Comparison of ENCODE assay signal across 13 cellular contexts in the genomic region with DNA sequence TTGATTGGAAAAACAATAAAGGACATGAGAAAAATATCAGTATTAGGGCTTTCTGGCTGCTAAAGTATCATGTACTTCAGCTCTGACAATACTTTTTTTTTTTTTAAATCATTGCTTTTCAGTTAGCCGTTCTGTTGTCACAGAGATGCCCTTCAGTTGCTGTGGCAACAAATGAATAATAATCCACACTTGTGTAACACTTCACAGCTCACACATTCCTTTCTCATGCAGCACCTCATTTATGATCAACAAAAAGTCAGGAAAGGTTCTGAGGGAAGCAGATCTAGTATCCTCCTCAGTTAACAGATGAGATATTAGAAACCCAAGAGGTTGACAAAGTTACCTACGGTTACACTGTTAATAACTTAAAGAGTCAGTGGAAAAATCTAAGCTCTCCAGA.
DNase-seq lines count a peak whose midpoint lies in the region; TF ChIP-seq lines count a peak whose summit lies in the region.
"Had no signal": no experiment of that assay in that cellular context is flagged by ENCODE, and none has a peak within 500 bp of the region (broad histone marks: within the 10 kb centered on the region; RNA-seq: fewer than 3 reads in every experiment).

No MANE protein-coding gene starts in this region.

- H3K4me1 ChIP-seq in OCI-LY7 (ENCODE audit: insufficient read depth, low read length, poor library complexity, severe bottlenecking), result no peaks in the 10 kb centered on the region
- H3K4me1 ChIP-seq: right atrium auricular region had no signal

- H3K4me3 ChIP-seq in retinal pigment epithelial cell (ENCODE audit: low read length) (no peak overlapping the region), OCI-LY7 (ENCODE audit: low read depth, low read length, poor library complexity, severe bottlenecking) (no peak overlapping the region)
- H3K4me3 ChIP-seq: MG63, right atrium auricular region had no signal

- TF ChIP-seq CTCF in retinal pigment epithelial cell (conservative IDR thresholded peaks at IDR 0.05; ENCODE audit: low read depth, low read length) (no peak), OCI-LY7 (conservative IDR thresholded peaks at IDR 0.05; ENCODE audit: low read length) (no peak)

- DNase-seq in Daoy (ENCODE audit: low read depth) (peak; percentile 68), RPMI7951 (ENCODE audit: low read depth) (peak; percentile 50), fibroblast of the conjunctiva (ENCODE audit: low read depth) (peak; percentile 36), retinal pigment epithelial cell (ENCODE audit: low read depth) (peak; percentile 79), OCI-LY7 (ENCODE audit: low spot score) (no peak), T-helper 1 cell (no peak), SIG-M5 treated with dmso at 0.1 percent for 504 hours (lab: John Stamatoyannopoulos, UW; ENCODE audit: unreplicated experiment) (no peak)
- DNase-seq in activated naive CD4-positive, alpha-beta T cell treated with anti-CD3 and anti-CD28 coated beads, Interleukin-2, amount 50 U/mL, for 16 hours, result no peak
- DNase-seq: activated CD8-positive, alpha-beta memory T cell treated with anti-CD3 and anti-CD28 coated beads, Interleukin-2, amount 50 U/mL, for 4 hours; activated naive CD8-positive, alpha-beta T cell treated with anti-CD3 and anti-CD28 coated beads for 36 hours; MG63 had no signal

- H3K36me3 ChIP-seq in OCI-LY7 (ENCODE audit: insufficient read depth, low read length), result no peaks in the 10 kb centered on the region
- H3K36me3 ChIP-seq: MG63, right atrium auricular region had no signal

- BruUV-seq in OCI-LY7 (replicated peaks; lab: Mats Ljungman, UMichigan), result no TSS peak

- H3K79me2 ChIP-seq in OCI-LY7 (ENCODE audit: insufficient read depth, low read depth, low read length), result no peaks in the 10 kb centered on the region

- H4K20me1 ChIP-seq in OCI-LY7 (ENCODE audit: insufficient read depth, low read length), result no peaks in the 10 kb centered on the region

- intact Hi-C loops in OCI-LY7 (cut with micrococcal nuclease; ENCODE audit: unreplicated experiment), result no loop called here

- no peak overlapping the region for H3K27ac ChIP-seq in OCI-LY7 (ENCODE audit: low read depth, low read length, poor library complexity, severe bottlenecking)
- H3K27ac ChIP-seq: right atrium auricular region, VCaP had no signal

- H3K4me2 ChIP-seq in OCI-LY7 (ENCODE audit: low read length), result no peak overlapping the region

- POLR2A ChIA-PET in OCI-LY7 (lab: Charles Lee), result no interaction called here

- H3K9me2 ChIP-seq in OCI-LY7 (ENCODE audit: insufficient read depth, low read length), result no peaks in the 10 kb centered on the region

- no peak overlapping the region for H2AFZ ChIP-seq in OCI-LY7 (ENCODE audit: low read length)

- H3K9me3 ChIP-seq in OCI-LY7 (ENCODE audit: low read length), result no peaks in the 10 kb centered on the region
- H3K9me3 ChIP-seq: MG63, right atrium auricular region had no signal

- CTCF ChIA-PET in OCI-LY7 (lab: Charles Lee; ENCODE audit: unreplicated experiment), result no interaction called here

Comparison
In these comparisons a context has a peak if more than half of its experiments do, and no peak if none do; other contexts are left out.
1. DNase-seq: peak in Daoy (single experiment), RPMI7951 (single experiment), fibroblast of the conjunctiva (single experiment) and retinal pigment epithelial cell (single experiment); none in OCI-LY7 (single experiment), T-helper 1 cell (0 of 5), activated naive CD4-positive, alpha-beta T cell treated with anti-CD3 and anti-CD28 coated beads, Interleukin-2, amount 50 U/mL, for 16 hours (single experiment) and SIG-M5 treated with dmso at 0.1 percent for 504 hours (single experiment).